1 cellular context compared by ENCODE assay signal in genomic region chr19:13993554-13994308, GRCh38.
TF ChIP-seq lines count a peak whose summit lies in the region.

No MANE protein-coding gene starts in this region.

TF ChIP-seq in HEK293, 187 proteins besides CTCF, POLR2A, EP300 and RAD21 (continued from another document):
- TF ChIP-seq, protein P1, sequence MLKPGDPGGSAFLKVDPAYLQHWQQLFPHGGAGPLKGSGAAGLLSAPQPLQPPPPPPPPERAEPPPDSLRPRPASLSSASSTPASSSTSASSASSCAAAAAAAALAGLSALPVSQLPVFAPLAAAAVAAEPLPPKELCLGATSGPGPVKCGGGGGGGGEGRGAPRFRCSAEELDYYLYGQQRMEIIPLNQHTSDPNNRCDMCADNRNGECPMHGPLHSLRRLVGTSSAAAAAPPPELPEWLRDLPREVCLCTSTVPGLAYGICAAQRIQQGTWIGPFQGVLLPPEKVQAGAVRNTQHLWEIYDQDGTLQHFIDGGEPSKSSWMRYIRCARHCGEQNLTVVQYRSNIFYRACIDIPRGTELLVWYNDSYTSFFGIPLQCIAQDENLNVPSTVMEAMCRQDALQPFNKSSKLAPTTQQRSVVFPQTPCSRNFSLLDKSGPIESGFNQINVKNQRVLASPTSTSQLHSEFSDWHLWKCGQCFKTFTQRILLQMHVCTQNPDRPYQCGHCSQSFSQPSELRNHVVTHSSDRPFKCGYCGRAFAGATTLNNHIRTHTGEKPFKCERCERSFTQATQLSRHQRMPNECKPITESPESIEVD (tag by site-specific recombination; IDR thresholded peaks at IDR 0.05) = no peak
TF ChIP-seq in HEK293: peak in this region for 1.
